8 cellular contexts compared by ENCODE assay signal in genomic region chrX:102720237-102721168, GRCh38. TPM values are rescaled to one million over a fixed set of nuclear protein-coding genes. Genes with fewer than 3 reads are reported as not detected.
DNase-seq lines count a peak whose midpoint lies in the region; ATAC-seq and TF ChIP-seq lines count a peak whose summit lies in the region.

A gene with protein sequence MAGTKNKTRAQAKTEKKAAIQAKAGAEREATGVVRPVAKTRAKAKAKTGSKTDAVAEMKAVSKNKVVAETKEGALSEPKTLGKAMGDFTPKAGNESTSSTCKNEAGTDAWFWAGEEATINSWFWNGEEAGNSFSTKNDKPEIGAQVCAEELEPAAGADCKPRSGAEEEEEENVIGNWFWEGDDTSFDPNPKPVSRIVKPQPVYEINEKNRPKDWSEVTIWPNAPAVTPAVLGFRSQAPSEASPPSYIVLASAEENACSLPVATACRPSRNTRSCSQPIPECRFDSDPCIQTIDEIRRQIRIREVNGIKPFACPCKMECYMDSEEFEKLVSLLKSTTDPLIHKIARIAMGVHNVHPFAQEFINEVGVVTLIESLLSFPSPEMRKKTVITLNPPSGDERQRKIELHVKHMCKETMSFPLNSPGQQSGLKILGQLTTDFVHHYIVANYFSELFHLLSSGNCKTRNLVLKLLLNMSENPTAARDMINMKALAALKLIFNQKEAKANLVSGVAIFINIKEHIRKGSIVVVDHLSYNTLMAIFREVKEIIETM (plus strand): TSS chrX:102720743. CDS start chrX:102748996, 28,253 bp downstream.

- no peaks in the 10 kb centered on the region for H3K27me3 ChIP-seq in ovary
- H3K27me3 ChIP-seq in testis, result no peaks in the 10 kb centered on the region

- peaks cover 1% of the 10 kb centered on the region for H3K36me3 Mint-ChIP-seq in activated naive CD4-positive, alpha-beta T cell treated with anti-CD3 and anti-CD28 coated beads, Interleukin-2, amount 10 ng/mL, durations not matched to agents 7 days and 5 days

- DNase-seq in NOMO-1 (lab: John Stamatoyannopoulos, UW; ENCODE audit: unreplicated experiment in 2 of 2) (peak; percentile 34 to 40), NOMO-1 treated with dmso at 0.1 percent for 144 hours (lab: John Stamatoyannopoulos, UW; ENCODE audit: unreplicated experiment) (no peak), globus pallidus (ENCODE audit: low spot score) (peak; percentile 84), ovary (peak; percentile 45 to 74 (median 66)), testis (peak; percentile 90)
- peak; percentile 83 for DNase-seq in activated naive CD4-positive, alpha-beta T cell treated with anti-CD3 and anti-CD28 coated beads, Interleukin-2, amount 10 ng/mL, durations not matched to agents 7 days and 5 days

- TF ChIP-seq POLR2A in ovary (IDR thresholded peaks at IDR 0.05) (no peak), testis (IDR thresholded peaks at IDR 0.05) (no peak)

- peak; percentile 87 for ATAC-seq in HG03558 (IDR thresholded peaks at IDR 0.05; ENCODE audit: extremely low read depth, unreplicated experiment)

- peaks cover 12% of the 10 kb centered on the region for H3K4me1 Mint-ChIP-seq in activated naive CD4-positive, alpha-beta T cell treated with anti-CD3 and anti-CD28 coated beads, Interleukin-2, amount 10 ng/mL, durations not matched to agents 7 days and 5 days

- H3K4me3 Mint-ChIP-seq in activated naive CD4-positive, alpha-beta T cell treated with anti-CD3 and anti-CD28 coated beads, Interleukin-2, amount 10 ng/mL, durations not matched to agents 7 days and 5 days, result peak within 1 kb of the TSS; percentile 78

- H3K9me3 ChIP-seq in ovary (no peaks in the 10 kb centered on the region), testis (no peaks in the 10 kb centered on the region)

- no peaks in the 10 kb centered on the region for H3K4me1 ChIP-seq in ovary (ENCODE audit: insufficient read depth)
- H3K4me1 ChIP-seq in testis, result no peaks in the 10 kb centered on the region

- WGBS in ovary, 3 donors, result 35 to 52% (median 50%) methylated on average over 31 of the region's 31 CpGs
- 1 to 7% methylated on average over 8 to 17 of the region's 31 CpGs for WGBS in testis, 2 donors

- H3K27ac ChIP-seq in ovary (no peak within 1 kb of the TSS), testis (peak within 1 kb of the TSS in 1 of 2 donors; percentile 31)

- TF ChIP-seq CTCF in ovary (IDR thresholded peaks at IDR 0.05) (no peak), testis (IDR thresholded peaks at IDR 0.05) (no peak)

- peak within 1 kb of the TSS; percentile 69 for H3K27ac Mint-ChIP-seq in activated naive CD4-positive, alpha-beta T cell treated with anti-CD3 and anti-CD28 coated beads, Interleukin-2, amount 10 ng/mL, durations not matched to agents 7 days and 5 days

- H3K4me3 ChIP-seq in ovary (peak within 1 kb of the TSS; percentile 33), testis (peak within 1 kb of the TSS; percentile 36 to 59)

- H3K27me3 Mint-ChIP-seq in activated naive CD4-positive, alpha-beta T cell treated with anti-CD3 and anti-CD28 coated beads, Interleukin-2, amount 10 ng/mL, durations not matched to agents 7 days and 5 days, result no peaks in the 10 kb centered on the region

- intact Hi-C loops in ovary (cut with DNase I), result no loop called here
- intact Hi-C loops in testis (cut with DNase I; ENCODE audit: low total_unique reads), result no loop called here

- CTCF ChIA-PET in activated naive CD4-positive, alpha-beta T cell treated with anti-CD3 and anti-CD28 coated beads, Interleukin-2, amount 10 ng/mL, durations not matched to agents 7 days and 5 days (lab: Charles Lee), result no interaction called here

- TF ChIP-seq EP300 in ovary (IDR thresholded peaks at IDR 0.05), result no peak

- no peaks in the 10 kb centered on the region for H3K9me3 Mint-ChIP-seq in activated naive CD4-positive, alpha-beta T cell treated with anti-CD3 and anti-CD28 coated beads, Interleukin-2, amount 10 ng/mL, durations not matched to agents 7 days and 5 days

- H3K36me3 ChIP-seq in ovary (no peaks in the 10 kb centered on the region), testis (ENCODE audit: low read depth, missing control alignments) (no peaks in the 10 kb centered on the region)

TF ChIP-seq in PFSK-1, 5 proteins besides CTCF, POLR2A, EP300 and RAD21:
- TF ChIP-seq REST (IDR thresholded peaks at IDR 0.05; ENCODE audit: insufficient read depth in 1 of 2, low read depth in 2 of 2, low read length in 2 of 2), result no peak
- TF ChIP-seq TAF1 (IDR thresholded peaks at IDR 0.05; ENCODE audit: borderline replicate concordance, insufficient read depth, low read length), result 0 out of 2 replicates have a peak, but pooled peaks have one; percentile 23
- TF ChIP-seq SIN3A (IDR thresholded peaks at IDR 0.05; ENCODE audit: borderline replicate concordance, insufficient read depth, low read length), result peak; percentile 49; the same call in 1 of the 2 replicates
- TF ChIP-seq POLR2AphosphoS5 (IDR thresholded peaks at IDR 0.05; ENCODE audit: low read depth, low read length), result 0 out of 2 replicates have a peak, but pooled peaks have one; percentile 43
- no peak for TF ChIP-seq FOXP2 (optimal IDR thresholded peaks at IDR 0.05; ENCODE audit: borderline replicate concordance, extremely low read depth, extremely low read length, insufficient read depth)

RNA-seq across cellular contexts. Expression of the gene that starts here (rescaled TPM):
- 3.0 TPM for polyA plus RNA-seq in PFSK-1 (2012; ENCODE audit: insufficient read length, low read depth)
- total RNA-seq in ovary, result 10 to 100 TPM in 4 of 7 donors, 1 to 10 TPM in 3; 3.2 to 15.4 (median 11.1) TPM
- 1 to 10 TPM; 4.0 to 7.2 TPM for polyA plus RNA-seq in ovary
- total RNA-seq in testis, result 1 to 10 TPM; 7.5 to 9.2 TPM
- polyA plus RNA-seq in testis (ENCODE audit: insufficient read depth, low read depth, low replicate concordance), result 4.9 TPM
